8 cellular contexts compared by ENCODE assay signal in the genomic region with DNA sequence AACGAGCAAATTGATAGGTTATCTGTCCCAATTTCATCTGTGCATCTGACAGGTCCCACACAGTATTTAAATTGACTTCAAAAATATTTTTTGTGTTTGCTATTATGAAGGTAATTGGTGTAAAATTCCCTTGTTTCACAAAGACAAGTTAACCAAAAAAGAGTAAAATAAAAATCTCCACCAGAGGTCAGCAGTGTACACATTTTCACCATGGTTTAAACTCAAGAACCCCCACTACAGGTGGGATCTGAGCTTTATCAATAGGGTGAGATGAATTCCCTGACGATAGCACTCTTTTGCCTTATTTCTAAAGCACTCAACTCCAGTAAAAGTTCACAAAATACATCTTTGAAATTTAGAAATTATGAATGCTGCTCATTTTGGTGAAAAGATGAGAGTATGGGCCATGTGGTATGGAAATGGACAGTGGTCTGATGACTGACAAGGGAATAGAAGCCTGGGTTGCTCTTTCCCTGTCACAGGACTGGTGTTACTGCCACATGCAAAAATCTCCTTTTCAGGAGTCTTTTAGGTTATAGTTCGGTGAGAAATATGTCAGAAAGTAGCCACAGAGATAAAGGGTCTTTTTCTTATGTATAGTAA.
DNase-seq lines count a peak whose midpoint lies in the region; ATAC-seq, FAIRE-seq and TF ChIP-seq lines count a peak whose summit lies in the region.

No MANE protein-coding gene starts in this region.

- H3K9me3 ChIP-seq in fibroblast of lung (ENCODE audit: control insufficient read depth, insufficient read depth, low read depth, low read length) (no peaks in the 10 kb centered on the region), stomach (peaks cover 0 to 7% (median 4%) of the 10 kb centered on the region in 4 donors)

- H3K9ac ChIP-seq in fibroblast of lung (ENCODE audit: insufficient read depth, low read length) = no peak overlapping the region

- no peaks in the 10 kb centered on the region for H3K79me2 ChIP-seq in fibroblast of lung (ENCODE audit: control insufficient read depth, insufficient read depth, low read length)

- H3K27ac ChIP-seq in fibroblast of lung (ENCODE audit: insufficient read depth, low read length) = no peak overlapping the region
- no peak overlapping the region for H3K27ac ChIP-seq in stomach

- WGBS in stomach, 5 donors = 14 to 20% (median 16%) methylated on average over 3 of the region's 3 CpGs

- no peak for TF ChIP-seq EP300 in stomach (IDR thresholded peaks at IDR 0.05)

- ATAC-seq in GM19372 (IDR thresholded peaks at IDR 0.05; ENCODE audit: low read depth, unreplicated experiment) = peak; percentile 72
- peak; percentile 58 for ATAC-seq in HG03469 (IDR thresholded peaks at IDR 0.05; ENCODE audit: unreplicated experiment)
- no peak for ATAC-seq in Right ventricle myocardium inferior

- H3K4me1 ChIP-seq in fibroblast of lung (ENCODE audit: control insufficient read depth, extremely low read depth, insufficient read depth, low read length) (no peaks in the 10 kb centered on the region), stomach (no peaks in the 10 kb centered on the region)

- H3K4me2 ChIP-seq in fibroblast of lung (ENCODE audit: extremely low read depth, insufficient read depth, low read length) = no peak overlapping the region

- H3K36me3 ChIP-seq in fibroblast of lung (ENCODE audit: control insufficient read depth, insufficient read depth, low read length) (no peaks in the 10 kb centered on the region), stomach (no peaks in the 10 kb centered on the region)

- no peaks in the 10 kb centered on the region for H4K20me1 ChIP-seq in fibroblast of lung (ENCODE audit: control insufficient read depth, extremely low read depth, insufficient read depth, low read length)

- H3K4me3 ChIP-seq in fibroblast of lung (replicated peaks in 1 of 4; ENCODE audit: control extremely low read depth in 1 of 4, insufficient read depth in 1 of 4, low read depth in 3 of 4, low read length in 4 of 4) = no peak overlapping the region
- H3K4me3 ChIP-seq in stomach = no peak overlapping the region

- FAIRE-seq in D721Med (lab: Jason Lieb, UNC) = peak; percentile 100

- TF ChIP-seq POLR2A in stomach (IDR thresholded peaks at IDR 0.05) = no peak

- H3K27me3 ChIP-seq in fibroblast of lung (ENCODE audit: control insufficient read depth, insufficient read depth, low read length) (no peaks in the 10 kb centered on the region), stomach (no peaks in the 10 kb centered on the region)

- peak; percentile 47 for DNase-seq in D721Med (ENCODE audit: insufficient read length, low spot score)
- peak; percentile 72 for DNase-seq in OCI-M1 (lab: John Stamatoyannopoulos, UW)
- peak; percentile 12 to 31 for DNase-seq in fibroblast of lung (ENCODE audit: low read depth in 2 of 2)
- no peak for DNase-seq in stomach
- DNase-seq in UCSD-AML1 (lab: John Stamatoyannopoulos, UW; ENCODE audit: unreplicated experiment) = no peak
- no peak for DNase-seq in Right ventricle myocardium inferior (ENCODE audit: missing footprints)

- intact Hi-C loops in stomach (cut with DNase I; ENCODE audit: low total_unique reads) (no loop called here), Right ventricle myocardium inferior (cut with DNase I) (no loop called here)

- peak; percentile 68 for TF ChIP-seq CTCF in D721Med (IDR thresholded peaks at IDR 0.05; ENCODE audit: insufficient read depth, missing control alignments)
- TF ChIP-seq CTCF in fibroblast of lung (conservative IDR thresholded peaks at IDR 0.05 in 1 of 2, IDR thresholded peaks at IDR 0.05 in 1 of 2; ENCODE audit: low read depth in 1 of 2, low read length in 2 of 2) = peak; percentile 39 to 49
- TF ChIP-seq CTCF in stomach (IDR thresholded peaks at IDR 0.05) = peak in 4 of 7 experiments; percentile 9 to 34 (median 21)

- H2AFZ ChIP-seq in fibroblast of lung (ENCODE audit: low read length) = no peak overlapping the region

Comparison
In these comparisons a context has a peak if more than half of its experiments do, and no peak if none do; other contexts are left out.
1. DNase-seq: peak in D721Med (single experiment), OCI-M1 (single experiment) and fibroblast of lung (2 of 2); none in stomach (single experiment), UCSD-AML1 (single experiment) and Right ventricle myocardium inferior (single experiment).
2. Peak in every context shown above with its lines, with median percentiles within 50 percentile points of each other: CTCF ChIP-seq.